ENCODE assay signal across 21 cellular contexts in genomic region chr12:110168732-110169455, GRCh38. TPM values are rescaled to one million over a fixed set of nuclear protein-coding genes. Genes with fewer than 3 reads are reported as not detected.
A peak's percentile ranks its signal among the peaks of the same experiment; 100 is the strongest.
DNase-seq lines count a peak whose midpoint lies in the region; ATAC-seq and TF ChIP-seq lines count a peak whose summit lies in the region.
"Had no signal": no experiment of that assay in that cellular context is flagged by ENCODE, and none has a peak within 500 bp of the region (broad histone marks: within the 10 kb centered on the region; RNA-seq: fewer than 3 reads in every experiment).

No MANE protein-coding gene starts in this region.

- peaks cover 26% of the 10 kb centered on the region for H3K4me1 Mint-ChIP-seq in nephron
- H3K4me1 Mint-ChIP-seq: CD8-positive, alpha-beta memory T cell had no signal

- no peaks in the 10 kb centered on the region for H3K9me3 Mint-ChIP-seq in nephron
- H3K9me3 Mint-ChIP-seq: CD8-positive, alpha-beta memory T cell had no signal

- WGBS in esophagus muscularis mucosa: 89% methylated on average over 3 of the region's 3 CpGs

- DNase-seq in SK-N-MC (ENCODE audit: low read depth, low spot score): peak; percentile 91
- no peak for DNase-seq in esophagus muscularis mucosa (ENCODE audit: extremely low spot score)
- no peak for DNase-seq in coronary artery (ENCODE audit: low spot score)
- DNase-seq: C1 segment of cervical spinal cord; CD4-positive, CD25-positive, alpha-beta regulatory T cell; CD8-positive, alpha-beta memory T cell; COR-L47; DMS 273 treated with DMSO at 0.1 percent for 48 hours; DMS53; DND-41; EL; GOT3; H7 had no signal

- H3K36me3 ChIP-seq in BLaER1 treated with 17β-estradiol and CSF1 and Interleukin-3, amounts not matched to agents 10 nM and 100 nM: peaks cover 0 to 35% (median 19%) of the 10 kb centered on the region in 11 experiments; a peak in 13 of 22 replicates
- peaks cover 16% of the 10 kb centered on the region for H3K36me3 ChIP-seq in SK-N-MC (ENCODE audit: insufficient read depth, low read length)
- H3K36me3 ChIP-seq in skeletal muscle tissue (ENCODE audit: control insufficient read depth in 3 of 3, insufficient read depth in 3 of 3, low read length in 3 of 3): peaks cover 0 to 4% (median 2%) of the 10 kb centered on the region in 3 donors
- H3K36me3 ChIP-seq in esophagus muscularis mucosa: peaks cover 0 to 40% (median 7%) of the 10 kb centered on the region in 4 donors

- peak overlapping the region in 8 of 11 experiments; percentile 18 to 55 (median 45); a peak in 11 of 22 replicates for H3K4me2 ChIP-seq in BLaER1 treated with 17β-estradiol and CSF1 and Interleukin-3, amounts not matched to agents 10 nM and 100 nM
- H3K4me2 ChIP-seq: A549, KMS-11 had no signal

- no peak overlapping the region for H3K27ac ChIP-seq in BLaER1 treated with 17β-estradiol and CSF1 and Interleukin-3, amounts not matched to agents 10 nM and 100 nM
- H3K27ac ChIP-seq in SK-N-MC (peak overlapping the region; percentile 97), skeletal muscle tissue (ENCODE audit: low read depth, low read length) (peak overlapping the region; percentile 30), esophagus muscularis mucosa (replicated peaks in 1 of 4) (no peak overlapping the region), coronary artery (no peak overlapping the region)
- H3K27ac ChIP-seq: A549, KMS-11 had no signal

- H3K36me3 Mint-ChIP-seq in nephron (ENCODE audit: low read depth): peaks cover 55% of the 10 kb centered on the region
- H3K36me3 Mint-ChIP-seq: CD4-positive, CD25-positive, alpha-beta regulatory T cell had no signal

- H3K27me3 Mint-ChIP-seq in nephron (ENCODE audit: low read depth): no peaks in the 10 kb centered on the region
- H3K27me3 Mint-ChIP-seq: CD4-positive, CD25-positive, alpha-beta regulatory T cell; CD8-positive, alpha-beta memory T cell had no signal

- peak overlapping the region; percentile 6 to 44 (median 6) for H3K27ac Mint-ChIP-seq in nephron
- H3K27ac Mint-ChIP-seq: CD4-positive, CD25-positive, alpha-beta regulatory T cell; CD8-positive, alpha-beta memory T cell had no signal

- no peaks in the 10 kb centered on the region for H3K27me3 ChIP-seq in BLaER1 treated with 17β-estradiol and CSF1 and Interleukin-3, amounts not matched to agents 10 nM and 100 nM
- H3K27me3 ChIP-seq in skeletal muscle tissue (ENCODE audit: control insufficient read depth in 3 of 3, insufficient read depth in 3 of 3, low read length in 3 of 3) (no peaks in the 10 kb centered on the region), esophagus muscularis mucosa (no peaks in the 10 kb centered on the region)

- intact Hi-C loops in esophagus muscularis mucosa (cut with DNase I): no loop called here

- no peak overlapping the region for H3K4me3 Mint-ChIP-seq in nephron
- H3K4me3 Mint-ChIP-seq: CD4-positive, CD25-positive, alpha-beta regulatory T cell; CD8-positive, alpha-beta memory T cell had no signal

- no peak for TF ChIP-seq POLR2A in esophagus muscularis mucosa (IDR thresholded peaks at IDR 0.05; ENCODE audit: low read depth)

- ATAC-seq in GM21381 (IDR thresholded peaks at IDR 0.05; ENCODE audit: unreplicated experiment): no peak
- ATAC-seq: A549, GM12878, HCT116 had no signal

- no peak overlapping the region for H3K9ac ChIP-seq in BLaER1 treated with 17β-estradiol and CSF1 and Interleukin-3, amounts not matched to agents 10 nM and 100 nM
- H3K9ac ChIP-seq in SK-N-MC (ENCODE audit: insufficient read length): no peak overlapping the region
- H3K9ac ChIP-seq in skeletal muscle tissue (ENCODE audit: low read depth in 1 of 3, low read length in 3 of 3): no peak overlapping the region
- H3K9ac ChIP-seq: KMS-11 had no signal

- peaks cover 0 to 8% (median 6%) of the 10 kb centered on the region in 10 experiments; a peak in 12 of 20 replicates for H3K4me1 ChIP-seq in BLaER1 treated with 17β-estradiol and CSF1 and Interleukin-3, amounts not matched to agents 10 nM and 100 nM
- H3K4me1 ChIP-seq in skeletal muscle tissue (ENCODE audit: control insufficient read depth in 3 of 3, insufficient read depth in 3 of 3, low read length in 3 of 3) (peaks cover 9 to 14% (median 14%) of the 10 kb centered on the region in 3 donors), esophagus muscularis mucosa (peaks cover 11 to 19% (median 17%) of the 10 kb centered on the region in 4 donors)

- no peak for TF ChIP-seq EP300 in esophagus muscularis mucosa (IDR thresholded peaks at IDR 0.05)

- H3K4me3 ChIP-seq in BLaER1 treated with 17β-estradiol and CSF1 and Interleukin-3, amounts not matched to agents 10 nM and 100 nM: no peak overlapping the region
- peak overlapping the region; percentile 2; the same call in 1 of the 2 replicates for H3K4me3 ChIP-seq in SK-N-MC
- no peak overlapping the region for H3K4me3 ChIP-seq in skeletal muscle tissue (ENCODE audit: low read length in 3 of 3)
- no peak overlapping the region for H3K4me3 ChIP-seq in esophagus muscularis mucosa
- no peak overlapping the region for H3K4me3 ChIP-seq in coronary artery
- H3K4me3 ChIP-seq: A549, GM12878 had no signal

- H3K9me3 ChIP-seq in BLaER1 treated with 17β-estradiol and CSF1 and Interleukin-3, amounts not matched to agents 10 nM and 100 nM (replicated peaks in 1 of 11): peaks cover 0 to 19% (median 9%) of the 10 kb centered on the region in 11 experiments; a peak in 15 of 22 replicates
- H3K9me3 ChIP-seq in SK-N-MC (ENCODE audit: low read depth, low read length) (no peaks in the 10 kb centered on the region), skeletal muscle tissue (ENCODE audit: control insufficient read depth in 3 of 3, low read length in 3 of 3) (no peaks in the 10 kb centered on the region), esophagus muscularis mucosa (no peaks in the 10 kb centered on the region)
- H3K9me3 ChIP-seq: A549 had no signal

- TF ChIP-seq CTCF in nephron (IDR thresholded peaks at IDR 0.05; ENCODE audit: unreplicated experiment in 3 of 3) (no peak), esophagus muscularis mucosa (IDR thresholded peaks at IDR 0.05) (no peak), coronary artery (IDR thresholded peaks at IDR 0.05) (no peak)

- no peaks in the 10 kb centered on the region for H4K20me1 ChIP-seq in BLaER1 treated with 17β-estradiol and CSF1 and Interleukin-3, amounts not matched to agents 10 nM and 100 nM

RNA-seq across cellular contexts. Expression of gene IFT81, which starts 44.7 kb away (rescaled TPM):
- total RNA-seq in skeletal muscle tissue (18.3 TPM), esophagus muscularis mucosa (10 to 100 TPM; 15.1 to 27.4 (median 15.9) TPM)

Comparison
In these comparisons a context has a peak if more than half of its experiments do, and no peak if none do; other contexts are left out.
1. H3K27ac ChIP-seq: peak in SK-N-MC (single experiment) and skeletal muscle tissue (single experiment); none in BLaER1 treated with 17β-estradiol and CSF1 and Interleukin-3, amounts not matched to agents 10 nM and 100 nM (0 of 11), esophagus muscularis mucosa (0 of 4) and coronary artery (0 of 2).